In genomic region chr11:70187771-70188170, GRCh38 we compare ENCODE assay signal across 9 cellular contexts.
"Had no signal": no experiment of that assay in that cellular context is flagged by ENCODE, and none has a peak within 500 bp of the region (broad histone marks: within the 10 kb centered on the region; RNA-seq: fewer than 3 reads in every experiment).

No MANE protein-coding gene starts in this region.

- H3K36me3 ChIP-seq: HAP-1 had no signal

- ATAC-seq: GM23338, HCT116 had no signal

- H3K27ac ChIP-seq: GM23248 had no signal

- H3K9me3 ChIP-seq: HAP-1 had no signal

- H3K27ac Mint-ChIP-seq: GM23338, H9, HFFc6 had no signal

- H3K9me3 Mint-ChIP-seq: GM23338, HFFc6 had no signal

- H3K9ac ChIP-seq: GM23248 had no signal

- H3K4me3 Mint-ChIP-seq: GM23338, H9, HFFc6 had no signal

- DNase-seq: GM23248, GOT3, H7, H9, HCEC 1CT, HFFc6 had no signal

- H2AFZ ChIP-seq: GM23248, GM23338 had no signal

- H3K4me2 ChIP-seq: GM23338 had no signal

- H3K4me1 ChIP-seq: HAP-1 had no signal

- H3K4me3 ChIP-seq: GM23248, GM23338, HAP-1 had no signal
